11 cellular contexts compared by ENCODE assay signal in genomic region chr2:217909156-217909820, GRCh38.
DNase-seq lines count a peak whose midpoint lies in the region; TF ChIP-seq lines count a peak whose summit lies in the region.
"Had no signal": no experiment of that assay in that cellular context is flagged by ENCODE, and none has a peak within 500 bp of the region (broad histone marks: within the 10 kb centered on the region; RNA-seq: fewer than 3 reads in every experiment).

No MANE protein-coding gene starts in this region.

- peak overlapping the region in 3 of 4 donors; percentile 38 to 92 (median 61) for H3K27ac ChIP-seq in Peyer's patch
- H3K27ac ChIP-seq: SJCRH30 had no signal

- H3K4me1 Mint-ChIP-seq in glutamatergic neuron (ENCODE audit: low read depth, unreplicated experiment) (peaks cover 20% of the 10 kb centered on the region), progenitor cell of endocrine pancreas (ENCODE audit: low read depth) (peaks cover 2% of the 10 kb centered on the region)

- H3K9me3 Mint-ChIP-seq in glutamatergic neuron (ENCODE audit: unreplicated experiment) = peaks cover 6% of the 10 kb centered on the region
- H3K9me3 Mint-ChIP-seq in progenitor cell of endocrine pancreas (ENCODE audit: low read depth) = no peaks in the 10 kb centered on the region

- peak overlapping the region; percentile 8 for H3K27ac Mint-ChIP-seq in glutamatergic neuron (ENCODE audit: unreplicated experiment)
- H3K27ac Mint-ChIP-seq in progenitor cell of endocrine pancreas = no peak overlapping the region

- no peak for TF ChIP-seq POLR2A in Peyer's patch (IDR thresholded peaks at IDR 0.05)

- H3K4me1 ChIP-seq in BE2C = peaks cover 10% of the 10 kb centered on the region
- H3K4me1 ChIP-seq in Peyer's patch = peaks cover 0 to 90% (median 0%) of the 10 kb centered on the region in 4 donors
- H3K4me1 ChIP-seq: SJCRH30 had no signal

- no peaks in the 10 kb centered on the region for H3K36me3 Mint-ChIP-seq in glutamatergic neuron (ENCODE audit: unreplicated experiment)
- H3K36me3 Mint-ChIP-seq in progenitor cell of endocrine pancreas (ENCODE audit: insufficient read depth) = no peaks in the 10 kb centered on the region

- DNase-seq in BE2C (no peak), Peyer's patch (no peak), glutamatergic neuron (no peak), progenitor cell of endocrine pancreas (ENCODE audit: low spot score, unreplicated experiment) (no peak), anterior cingulate cortex (lab: John Stamatoyannopoulos, UW) (no peak), NCI-H1694 (lab: John Stamatoyannopoulos, UW) (no peak), NCI-H446 treated with DMSO at 0.1 percent for 48 hours (lab: John Stamatoyannopoulos, UW) (no peak)
- no peak for DNase-seq in stimulated activated CD4-positive, alpha-beta T cell treated with anti-CD3 and anti-CD28 coated beads, Interleukin-15, amount 100 ng/mL, for 24 hours
- DNase-seq: activated naive CD4-positive, alpha-beta T cell treated with Interleukin-2 at 50 U/mL for 16 hours; AML-193; SJCRH30 had no signal

- H3K4me3 ChIP-seq in BE2C (ENCODE audit: low read depth, low read length) = no peak overlapping the region
- H3K4me3 ChIP-seq in Peyer's patch = no peak overlapping the region
- H3K4me3 ChIP-seq: SJCRH30 had no signal

- H3K27me3 ChIP-seq in BE2C (no peaks in the 10 kb centered on the region), Peyer's patch (no peaks in the 10 kb centered on the region)

- H3K9me3 ChIP-seq in BE2C (no peaks in the 10 kb centered on the region), Peyer's patch (no peaks in the 10 kb centered on the region)
- H3K9me3 ChIP-seq: SJCRH30 had no signal

- H3K4me3 Mint-ChIP-seq in glutamatergic neuron (ENCODE audit: unreplicated experiment) (no peak overlapping the region), progenitor cell of endocrine pancreas (ENCODE audit: low read depth) (no peak overlapping the region)

- TF ChIP-seq CTCF in BE2C (IDR thresholded peaks at IDR 0.05; ENCODE audit: low read depth, low read length) (peak; percentile 24), Peyer's patch (IDR thresholded peaks at IDR 0.05) (no peak), glutamatergic neuron (IDR thresholded peaks at IDR 0.05; ENCODE audit: partially characterized antibody, unreplicated experiment) (no peak), progenitor cell of endocrine pancreas (IDR thresholded peaks at IDR 0.05; ENCODE audit: unreplicated experiment) (peak; percentile 10)

- H3K27me3 Mint-ChIP-seq in glutamatergic neuron (ENCODE audit: unreplicated experiment) = peaks cover 14% of the 10 kb centered on the region
- H3K27me3 Mint-ChIP-seq in progenitor cell of endocrine pancreas = peaks cover 22% of the 10 kb centered on the region

- H3K36me3 ChIP-seq in BE2C (peaks cover 3% of the 10 kb centered on the region; the same call in 1 of the 2 replicates), Peyer's patch (no peaks in the 10 kb centered on the region)
- H3K36me3 ChIP-seq: SJCRH30 had no signal

Comparison
In these comparisons a context has a peak if more than half of its experiments do, and no peak if none do; other contexts are left out.
1. CTCF ChIP-seq: peak in BE2C (single experiment) and progenitor cell of endocrine pancreas (single experiment); none in Peyer's patch (0 of 6) and glutamatergic neuron (single experiment).